Comparison of ENCODE assay signal across 7 cellular contexts in the genomic region with DNA sequence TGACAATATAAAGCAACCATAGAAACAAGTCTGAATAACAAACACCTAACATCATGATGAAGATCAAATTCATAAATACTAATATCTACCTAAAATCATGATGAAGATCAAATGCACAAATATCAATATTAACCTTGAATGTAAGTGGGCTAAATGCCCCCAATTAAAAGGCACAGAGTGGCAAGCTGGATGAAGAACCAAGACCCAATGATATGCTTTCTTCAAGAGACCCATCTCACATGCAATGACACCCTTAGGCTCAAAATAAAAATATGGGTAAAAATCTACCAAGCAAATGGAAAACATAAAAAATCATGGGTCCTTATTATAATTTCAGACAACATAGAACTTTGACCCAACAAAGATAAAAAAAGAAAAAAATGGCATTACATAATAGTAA.
"Had no signal": no experiment of that assay in that cellular context is flagged by ENCODE, and none has a peak within 500 bp of the region (broad histone marks: within the 10 kb centered on the region; RNA-seq: fewer than 3 reads in every experiment).

No MANE protein-coding gene starts in this region.

- H3K4me2 ChIP-seq: KMS-11 had no signal

- H3K4me3 ChIP-seq: K562 had no signal

- ATAC-seq: HepG2, K562 had no signal

- H3K27ac ChIP-seq: HL-60, KMS-11 had no signal

- H3K9ac ChIP-seq: KMS-11 had no signal

- DNase-seq: IMR-90, KBM-7, KG1 had no signal
